Comparison of ENCODE assay signal across 8 cellular contexts in the genomic region with DNA sequence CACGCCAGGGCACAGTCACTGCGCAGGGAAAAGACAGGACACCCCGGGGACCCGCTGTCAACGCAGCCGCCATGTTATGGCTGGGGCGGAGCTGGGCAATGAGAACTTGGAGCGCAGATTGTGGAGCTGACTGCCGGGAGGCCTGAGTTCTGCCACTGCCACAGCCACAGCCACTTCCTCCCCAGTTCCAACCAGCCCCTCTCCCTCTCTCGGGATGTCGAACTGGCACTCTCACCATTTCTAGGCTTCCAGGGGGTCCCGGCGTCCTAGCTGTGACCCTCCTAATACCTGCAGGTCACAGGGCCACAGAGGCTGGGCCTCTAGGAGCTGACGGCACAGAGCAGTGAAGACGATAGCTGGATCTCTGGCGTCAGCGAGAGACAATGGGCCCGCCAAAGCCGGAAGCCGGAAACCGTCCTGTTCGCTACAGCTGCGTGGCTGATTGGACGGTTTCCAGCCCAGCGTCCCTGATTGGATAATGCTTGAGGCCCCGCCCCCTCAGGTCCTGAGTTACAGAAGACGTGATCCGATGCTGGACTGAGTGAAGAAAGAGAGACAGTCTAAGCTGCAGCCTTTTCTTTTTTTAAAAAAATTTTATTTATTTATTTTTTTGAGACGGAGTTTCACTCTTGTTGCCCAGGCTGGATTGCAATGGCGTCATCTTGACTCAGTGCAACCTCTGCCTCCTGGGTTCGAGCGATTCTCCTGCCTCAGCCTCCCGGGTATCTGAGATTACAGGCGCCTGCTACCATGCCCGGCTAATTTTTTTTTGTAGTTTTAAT. TPM values are rescaled to one million over a fixed set of nuclear protein-coding genes. Genes with fewer than 3 reads are reported as not detected.
DNase-seq lines count a peak whose midpoint lies in the region; ATAC-seq and TF ChIP-seq lines count a peak whose summit lies in the region.

Gene ZNF506 (minus strand): TSS at position 385 of the 782 bp plus-strand sequence. CDS start 147 bp downstream, at position 238.

- H3K9me3 Mint-ChIP-seq in activated T-helper 17 cell treated with anti-CD3 and anti-CD28 coated beads, Interleukin-2, amount 50 U/mL, for 72 hours: no peaks in the 10 kb centered on the region
- H3K9me3 Mint-ChIP-seq in naive B cell: peaks cover 0 to 19% (median 10%) of the 10 kb centered on the region in 7 donors
- peaks cover 2% of the 10 kb centered on the region for H3K9me3 Mint-ChIP-seq in stimulated activated effector memory CD8-positive, alpha-beta T cell treated with anti-CD3 and anti-CD28 coated beads, Interleukin-12 subunit alpha, Interleukin-12 subunit beta, amount 100 ng/mL, for 72 hours

- ATAC-seq in GM21360 (IDR thresholded peaks at IDR 0.05; ENCODE audit: unreplicated experiment): peak; percentile 81
- ATAC-seq in activated T-helper 17 cell treated with anti-CD3 and anti-CD28 coated beads, Interleukin-2, amount 50 U/mL, for 72 hours (replicated peaks): peak; percentile 84
- peak; percentile 87 to 92 for ATAC-seq in naive B cell (ENCODE audit: low read depth in 2 of 2)
- peak; percentile 95 for ATAC-seq in stimulated activated effector memory CD8-positive, alpha-beta T cell treated with anti-CD3 and anti-CD28 coated beads, Interleukin-12 subunit alpha, Interleukin-12 subunit beta, amount 100 ng/mL, for 72 hours

- no peaks in the 10 kb centered on the region for H3K27me3 ChIP-seq in HUES6 (ENCODE audit: control insufficient read depth, insufficient read depth, low read length)

- H3K4me1 Mint-ChIP-seq in activated T-helper 17 cell treated with anti-CD3 and anti-CD28 coated beads, Interleukin-2, amount 50 U/mL, for 72 hours: peaks cover 9% of the 10 kb centered on the region
- peaks cover 29 to 67% (median 37%) of the 10 kb centered on the region in 3 donors for H3K4me1 Mint-ChIP-seq in naive B cell
- peaks cover 38% of the 10 kb centered on the region for H3K4me1 Mint-ChIP-seq in stimulated activated effector memory CD8-positive, alpha-beta T cell treated with anti-CD3 and anti-CD28 coated beads, Interleukin-12 subunit alpha, Interleukin-12 subunit beta, amount 100 ng/mL, for 72 hours

- DNase-seq in COLO829 (ENCODE audit: low spot score) (peak; percentile 89), fibroblast of gingiva (ENCODE audit: low read depth) (peak; percentile 96), naive B cell (peak; percentile 96)
- DNase-seq in stimulated activated effector memory CD8-positive, alpha-beta T cell treated with anti-CD3 and anti-CD28 coated beads, Interleukin-12 subunit alpha, Interleukin-12 subunit beta, amount 100 ng/mL, for 72 hours (ENCODE audit: low spot score in 2 of 2): peak; percentile 85 to 96

- no peak within 1 kb of the TSS for H3K9ac ChIP-seq in HUES6 (ENCODE audit: low read length)

- peak within 1 kb of the TSS; percentile 96 for H3K4me3 Mint-ChIP-seq in activated T-helper 17 cell treated with anti-CD3 and anti-CD28 coated beads, Interleukin-2, amount 50 U/mL, for 72 hours
- H3K4me3 Mint-ChIP-seq in naive B cell: peak within 1 kb of the TSS; percentile 94 to 100 (median 100)
- peak within 1 kb of the TSS; percentile 99 for H3K4me3 Mint-ChIP-seq in stimulated activated effector memory CD8-positive, alpha-beta T cell treated with anti-CD3 and anti-CD28 coated beads, Interleukin-12 subunit alpha, Interleukin-12 subunit beta, amount 100 ng/mL, for 72 hours

- H3K27me3 Mint-ChIP-seq in activated T-helper 17 cell treated with anti-CD3 and anti-CD28 coated beads, Interleukin-2, amount 50 U/mL, for 72 hours: no peaks in the 10 kb centered on the region
- no peaks in the 10 kb centered on the region for H3K27me3 Mint-ChIP-seq in naive B cell

- no peaks in the 10 kb centered on the region for H3K4me1 ChIP-seq in HUES6 (ENCODE audit: control insufficient read depth, insufficient read depth, low read length)

- H3K27ac Mint-ChIP-seq in activated T-helper 17 cell treated with anti-CD3 and anti-CD28 coated beads, Interleukin-2, amount 50 U/mL, for 72 hours: peak within 1 kb of the TSS; percentile 98
- peak within 1 kb of the TSS; percentile 99 to 100 (median 100) for H3K27ac Mint-ChIP-seq in naive B cell
- peak within 1 kb of the TSS; percentile 99 for H3K27ac Mint-ChIP-seq in stimulated activated effector memory CD8-positive, alpha-beta T cell treated with anti-CD3 and anti-CD28 coated beads, Interleukin-12 subunit alpha, Interleukin-12 subunit beta, amount 100 ng/mL, for 72 hours

- peak within 1 kb of the TSS; percentile 84; the same call in 1 of the 2 replicates for H3K4me3 ChIP-seq in HUES6 (ENCODE audit: low read depth, low read length)

- H3K36me3 Mint-ChIP-seq in activated T-helper 17 cell treated with anti-CD3 and anti-CD28 coated beads, Interleukin-2, amount 50 U/mL, for 72 hours (ENCODE audit: low read depth): peaks cover 50% of the 10 kb centered on the region
- peaks cover 4 to 6% of the 10 kb centered on the region in 2 donors for H3K36me3 Mint-ChIP-seq in naive B cell
- peaks cover 49% of the 10 kb centered on the region for H3K36me3 Mint-ChIP-seq in stimulated activated effector memory CD8-positive, alpha-beta T cell treated with anti-CD3 and anti-CD28 coated beads, Interleukin-12 subunit alpha, Interleukin-12 subunit beta, amount 100 ng/mL, for 72 hours

- no peak within 1 kb of the TSS; the same call in 1 of the 2 replicates for H3K27ac ChIP-seq in HUES6 (ENCODE audit: low read depth, low read length)

- peaks cover 21% of the 10 kb centered on the region for H3K9me3 ChIP-seq in HUES6 (ENCODE audit: control insufficient read depth, insufficient read depth, low read depth, low read length)

- no peaks in the 10 kb centered on the region for H3K36me3 ChIP-seq in HUES6 (ENCODE audit: control insufficient read depth, insufficient read depth, low read length)

TF ChIP-seq in PFSK-1, 5 proteins besides CTCF, POLR2A, EP300 and RAD21:
- peak; percentile 93 for TF ChIP-seq POLR2AphosphoS5 (IDR thresholded peaks at IDR 0.05; ENCODE audit: low read depth, low read length)
- TF ChIP-seq FOXP2 (optimal IDR thresholded peaks at IDR 0.05; ENCODE audit: borderline replicate concordance, extremely low read depth, extremely low read length, insufficient read depth): no peak
- TF ChIP-seq, protein P1, sequence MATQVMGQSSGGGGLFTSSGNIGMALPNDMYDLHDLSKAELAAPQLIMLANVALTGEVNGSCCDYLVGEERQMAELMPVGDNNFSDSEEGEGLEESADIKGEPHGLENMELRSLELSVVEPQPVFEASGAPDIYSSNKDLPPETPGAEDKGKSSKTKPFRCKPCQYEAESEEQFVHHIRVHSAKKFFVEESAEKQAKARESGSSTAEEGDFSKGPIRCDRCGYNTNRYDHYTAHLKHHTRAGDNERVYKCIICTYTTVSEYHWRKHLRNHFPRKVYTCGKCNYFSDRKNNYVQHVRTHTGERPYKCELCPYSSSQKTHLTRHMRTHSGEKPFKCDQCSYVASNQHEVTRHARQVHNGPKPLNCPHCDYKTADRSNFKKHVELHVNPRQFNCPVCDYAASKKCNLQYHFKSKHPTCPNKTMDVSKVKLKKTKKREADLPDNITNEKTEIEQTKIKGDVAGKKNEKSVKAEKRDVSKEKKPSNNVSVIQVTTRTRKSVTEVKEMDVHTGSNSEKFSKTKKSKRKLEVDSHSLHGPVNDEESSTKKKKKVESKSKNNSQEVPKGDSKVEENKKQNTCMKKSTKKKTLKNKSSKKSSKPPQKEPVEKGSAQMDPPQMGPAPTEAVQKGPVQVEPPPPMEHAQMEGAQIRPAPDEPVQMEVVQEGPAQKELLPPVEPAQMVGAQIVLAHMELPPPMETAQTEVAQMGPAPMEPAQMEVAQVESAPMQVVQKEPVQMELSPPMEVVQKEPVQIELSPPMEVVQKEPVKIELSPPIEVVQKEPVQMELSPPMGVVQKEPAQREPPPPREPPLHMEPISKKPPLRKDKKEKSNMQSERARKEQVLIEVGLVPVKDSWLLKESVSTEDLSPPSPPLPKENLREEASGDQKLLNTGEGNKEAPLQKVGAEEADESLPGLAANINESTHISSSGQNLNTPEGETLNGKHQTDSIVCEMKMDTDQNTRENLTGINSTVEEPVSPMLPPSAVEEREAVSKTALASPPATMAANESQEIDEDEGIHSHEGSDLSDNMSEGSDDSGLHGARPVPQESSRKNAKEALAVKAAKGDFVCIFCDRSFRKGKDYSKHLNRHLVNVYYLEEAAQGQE (IDR thresholded peaks at IDR 0.05; ENCODE audit: insufficient read depth in 1 of 2, low read depth in 2 of 2, low read length in 2 of 2): no peak
- TF ChIP-seq TAF1 (IDR thresholded peaks at IDR 0.05; ENCODE audit: borderline replicate concordance, insufficient read depth, low read length): peak; percentile 75; the same call in 1 of the 2 replicates
TF ChIP-seq in PFSK-1: peak in this region for 2.

RNA-seq across cellular contexts. Expression of gene ZNF506, which starts in this region (rescaled TPM):
- 1.8 TPM for polyA plus RNA-seq in PFSK-1 (2012; ENCODE audit: insufficient read length, low read depth)
- 10 to 100 TPM; 16.1 to 58.1 TPM for total RNA-seq in activated T-helper 17 cell treated with anti-CD3 and anti-CD28 coated beads, Interleukin-2, amount 50 U/mL, for 72 hours
- 10 to 100 TPM; 35.0 to 45.5 (median 38.9) TPM for polyA plus RNA-seq in naive B cell (ENCODE audit: low read depth in 6 of 6)
